In genomic region chr1:151166506-151166956, GRCh38 we compare ENCODE assay signal across 8 cellular contexts.
DNase-seq lines count a peak whose midpoint lies in the region; ATAC-seq lines count a peak whose summit lies in the region.

No MANE protein-coding gene starts in this region.

- H3K4me1 ChIP-seq in ES-I3 (ENCODE audit: insufficient read depth, low read length), result peaks cover 9% of the 10 kb centered on the region
- peaks cover 5 to 31% (median 29%) of the 10 kb centered on the region in 5 donors for H3K4me1 ChIP-seq in subcutaneous abdominal adipose tissue (ENCODE audit: control insufficient read depth in 5 of 5, insufficient read depth in 5 of 5, low read length in 5 of 5)

- H3K9ac ChIP-seq in ES-I3 (ENCODE audit: low read depth, low read length) (peak overlapping the region; percentile 90), subcutaneous abdominal adipose tissue (ENCODE audit: low read length in 5 of 5) (peak overlapping the region; percentile 49 to 96 (median 91))

- no peaks in the 10 kb centered on the region for H3K27me3 ChIP-seq in subcutaneous abdominal adipose tissue (ENCODE audit: control insufficient read depth in 5 of 5, insufficient read depth in 4 of 5, low read length in 5 of 5)

- H3K9me3 ChIP-seq in ES-I3 (ENCODE audit: control insufficient read depth, insufficient read depth, low read length), result no peaks in the 10 kb centered on the region
- no peaks in the 10 kb centered on the region for H3K9me3 ChIP-seq in KOPT-K1 (ENCODE audit: insufficient read depth, low read length, poor library complexity, severe bottlenecking)
- H3K9me3 ChIP-seq in subcutaneous abdominal adipose tissue (ENCODE audit: control insufficient read depth in 5 of 5, low read length in 5 of 5), result no peaks in the 10 kb centered on the region

- H3K4me3 ChIP-seq in subcutaneous abdominal adipose tissue (ENCODE audit: low read depth in 1 of 5, low read length in 5 of 5), result peak overlapping the region; percentile 88 to 99 (median 94)

- DNase-seq in islet precursor cell, result peak; percentile 81
- no peak for DNase-seq in NCI-H446 treated with DMSO at 0.1 percent for 48 hours (lab: John Stamatoyannopoulos, UW)

- ATAC-seq in HG02870 (IDR thresholded peaks at IDR 0.05; ENCODE audit: unreplicated experiment) (no peak), GM21515 (IDR thresholded peaks at IDR 0.05; ENCODE audit: unreplicated experiment) (no peak)

- H3K36me3 ChIP-seq in ES-I3 (ENCODE audit: insufficient read depth, low read length) (peaks cover 5% of the 10 kb centered on the region; the same call in 1 of the 2 replicates), KOPT-K1 (ENCODE audit: insufficient read depth, low read length) (peaks cover 44% of the 10 kb centered on the region), subcutaneous abdominal adipose tissue (ENCODE audit: control insufficient read depth in 5 of 5, insufficient read depth in 5 of 5, low read length in 5 of 5) (peaks cover 0 to 41% (median 34%) of the 10 kb centered on the region in 5 donors)

- H3K27ac ChIP-seq in KOPT-K1 (ENCODE audit: low read depth, low read length, poor library complexity, severe bottlenecking), result peak overlapping the region; percentile 76
- peak overlapping the region; percentile 89 for H3K27ac ChIP-seq in angular gyrus (ENCODE audit: low read depth, low read length)
- peak overlapping the region; percentile 86 for H3K27ac ChIP-seq in subcutaneous abdominal adipose tissue (ENCODE audit: low read depth, low read length)
